Comparison of ENCODE assay signal across 8 cellular contexts in the genomic region with DNA sequence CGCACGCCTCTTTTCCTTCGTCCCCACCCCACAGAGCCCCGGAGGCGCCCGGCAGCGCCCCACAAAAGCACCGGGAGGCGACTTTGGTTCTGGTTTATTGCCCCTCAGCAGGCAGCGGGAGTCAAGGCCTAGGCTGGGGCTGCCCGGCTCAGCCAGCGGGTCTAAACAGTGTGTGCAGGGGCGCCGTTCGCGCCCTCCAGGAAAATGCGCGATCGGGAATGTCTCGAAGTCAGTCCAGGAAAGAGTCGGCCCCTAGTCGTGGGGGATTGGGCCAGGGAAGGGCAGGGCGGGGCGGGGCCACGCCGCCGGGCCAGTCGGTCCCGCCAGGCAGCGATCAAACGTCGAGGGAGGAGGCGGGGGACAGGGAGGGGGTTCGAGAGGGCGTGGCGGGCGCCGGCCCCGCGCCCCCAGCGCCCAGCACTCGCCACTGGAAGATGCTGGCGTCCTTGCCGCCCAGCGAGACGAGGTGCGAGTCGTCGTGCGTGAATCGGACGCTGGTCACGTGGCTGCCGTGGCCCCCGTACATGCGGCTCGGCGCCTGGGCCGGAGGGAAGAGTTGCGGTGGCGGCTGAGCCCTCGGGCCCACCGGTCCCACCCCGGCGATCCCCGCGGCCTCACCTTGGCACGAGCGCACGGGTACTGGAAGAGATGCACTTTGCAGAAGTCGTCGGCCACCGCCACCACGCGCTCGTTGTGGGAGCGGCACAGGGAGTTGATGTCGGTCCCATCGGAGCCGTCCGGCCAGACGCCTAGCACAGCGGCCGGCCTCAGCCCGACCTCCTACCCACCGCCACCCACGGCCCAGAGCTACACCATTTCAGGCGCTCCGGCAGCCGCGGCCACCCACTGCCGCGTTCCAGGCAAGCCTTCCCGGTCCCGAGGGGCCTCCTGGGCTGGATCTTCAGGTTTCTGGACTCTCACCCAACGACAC. TPM values are rescaled to one million over a fixed set of nuclear protein-coding genes. Genes with fewer than 3 reads are reported as not detected.
A peak's percentile ranks its signal among the peaks of the same experiment; 100 is the strongest.
DNase-seq lines count a peak whose midpoint lies in the region; ATAC-seq and TF ChIP-seq lines count a peak whose summit lies in the region.

No MANE protein-coding gene starts in this region.

- TF ChIP-seq CTCF in GM23338 (conservative IDR thresholded peaks at IDR 0.05; ENCODE audit: low read depth in 2 of 2) (peak in 1 of 2 experiments; percentile 15; a peak in 1 of 4 replicates), brain (conservative IDR thresholded peaks at IDR 0.05) (no peak)

- DNase-seq in Ammon's horn (ENCODE audit: low spot score): peak; percentile 84
- DNase-seq in GM23338 (ENCODE audit: low spot score): peak; percentile 73
- DNase-seq in NOMO-1 (lab: John Stamatoyannopoulos, UW; ENCODE audit: unreplicated experiment in 2 of 2): peak; percentile 46 to 75
- no peak for DNase-seq in iPS DF 6.9 (ENCODE audit: low read depth, low spot score)
- peak; percentile 75 for DNase-seq in putamen (ENCODE audit: low spot score)
- no peak for DNase-seq in SHP77 (lab: John Stamatoyannopoulos, UW)
- no peak for DNase-seq in glomerular visceral epithelial cell (ENCODE audit: extremely low spot score)

- WGBS in iPS DF 6.9 (ENCODE audit: insufficient coverage, insufficient read length): no CpG with 5 or more reads among the region's 96 CpGs

- peak; percentile 14 for ATAC-seq in GM23338

- peak overlapping the region; percentile 99 for H3K4me2 ChIP-seq in GM23338

- H3K27ac ChIP-seq in GM23338 (ENCODE audit: low read depth) (peak overlapping the region; percentile 95), iPS DF 6.9 (ENCODE audit: low read length) (no peak overlapping the region)

- H4K20me1 ChIP-seq in GM23338 (replicated peaks; ENCODE audit: insufficient read depth): peaks cover 10% of the 10 kb centered on the region

- peaks cover 28% of the 10 kb centered on the region for H3F3A ChIP-seq in GM23338 (replicated peaks; ENCODE audit: low read depth)

- H3K4me3 ChIP-seq in GM23338: peak overlapping the region; percentile 96
- H3K4me3 ChIP-seq in iPS DF 6.9 (ENCODE audit: low read length): peak overlapping the region; percentile 28; the same call in 1 of the 2 replicates

- H3K27me3 ChIP-seq in GM23338 (ENCODE audit: insufficient read depth) (peaks cover 43% of the 10 kb centered on the region), iPS DF 6.9 (ENCODE audit: control insufficient read depth, insufficient read depth, low read length) (peaks cover 3% of the 10 kb centered on the region; the same call in 1 of the 2 replicates)

- H3K4me1 ChIP-seq in GM23338 (ENCODE audit: insufficient read depth) (peaks cover 20% of the 10 kb centered on the region; the same call in 1 of the 2 replicates), iPS DF 6.9 (ENCODE audit: control insufficient read depth, insufficient read depth, low read length) (peaks cover 4% of the 10 kb centered on the region; the same call in 1 of the 2 replicates)

- no peaks in the 10 kb centered on the region for H3K9me3 ChIP-seq in iPS DF 6.9 (ENCODE audit: control insufficient read depth, insufficient read depth, low read length)

- H2AFZ ChIP-seq in GM23338: peak overlapping the region; percentile 98

- peaks cover 7% of the 10 kb centered on the region; the same call in 1 of the 2 replicates for H3K36me3 ChIP-seq in GM23338 (ENCODE audit: insufficient read depth)
- H3K36me3 ChIP-seq in iPS DF 6.9 (ENCODE audit: control insufficient read depth, insufficient read depth, low read length): peaks cover 9% of the 10 kb centered on the region; the same call in 1 of the 2 replicates

- H3K27ac Mint-ChIP-seq in GM23338 (peak overlapping the region; percentile 97), brain (peak overlapping the region; percentile 89 to 99 (median 96))

- peaks cover 32% of the 10 kb centered on the region for H3K27me3 Mint-ChIP-seq in GM23338 (ENCODE audit: insufficient read depth, low read depth, poor library complexity)
- H3K27me3 Mint-ChIP-seq in brain: peaks cover 24% of the 10 kb centered on the region

- no peaks in the 10 kb centered on the region for H3K9me2 ChIP-seq in GM23338 (ENCODE audit: insufficient read depth)

- H3K4me3 Mint-ChIP-seq in GM23338 (peak overlapping the region; percentile 91), brain (peak overlapping the region; percentile 90 to 97 (median 93))

- H3K36me3 Mint-ChIP-seq in GM23338 (ENCODE audit: low read depth): peaks cover 42% of the 10 kb centered on the region
- peaks cover 28% of the 10 kb centered on the region for H3K36me3 Mint-ChIP-seq in brain

- H3K9me3 Mint-ChIP-seq in GM23338 (no peaks in the 10 kb centered on the region; the same call in 2 of the 3 replicates), brain (peaks cover 0 to 3% (median 0%) of the 10 kb centered on the region in 5 experiments)

- H3K79me2 ChIP-seq in GM23338 (replicated peaks; ENCODE audit: insufficient read depth): peaks cover 23% of the 10 kb centered on the region

- H3K4me1 Mint-ChIP-seq in GM23338 (peaks cover 59% of the 10 kb centered on the region), brain (peaks cover 55% of the 10 kb centered on the region)

TF ChIP-seq in GM23338, 12 proteins besides CTCF, POLR2A, EP300 and RAD21 (continues in another document):
- no peak for TF ChIP-seq CREB1 (CRISPR knock-in tag; IDR thresholded peaks at IDR 0.05; ENCODE audit: low read depth)

RNA-seq across cellular contexts. Expression of a gene that starts 0.7 kb away (rescaled TPM):
- 93.6 and 102 TPM in 2 replicates for total RNA-seq in GM23338 (2014; rRNA removed; shearing (Covaris generic))
- 22.1 and 22.9 TPM in 2 replicates for polyA plus RNA-seq in GM23338 (2016; fragmentation: Nextera tagmentation; extraction: Ambion mirVana)
- 111 TPM for polyA plus RNA-seq in brain (ENCODE audit: insufficient read depth, low read depth, low replicate concordance)

RNA-seq across cellular contexts. Expression of a gene that starts 10.2 kb away (rescaled TPM):
- 17.1 and 19.3 TPM in 2 replicates for total RNA-seq in GM23338 (2014; rRNA removed; shearing (Covaris generic))
- polyA plus RNA-seq in GM23338 (2016; fragmentation: Nextera tagmentation; extraction: Ambion mirVana) (15.4 and 15.5 TPM in 2 replicates), brain (ENCODE audit: insufficient read depth, low read depth, low replicate concordance) (23.3 TPM)

RNA-seq across cellular contexts. Expression of a gene that starts 10.7 kb away (rescaled TPM):
- 0.24 TPM in 1 of 2 replicates, not detected in the other for total RNA-seq in GM23338 (2014; rRNA removed; shearing (Covaris generic))
- polyA plus RNA-seq in GM23338 (2016; fragmentation: Nextera tagmentation; extraction: Ambion mirVana) (0.65 and 0.89 TPM in 2 replicates), brain (ENCODE audit: insufficient read depth, low read depth, low replicate concordance) (24.3 TPM)

RNA-seq across cellular contexts. Expression of a gene that starts 11.1 kb away (rescaled TPM):
- 15.2 and 22.2 TPM in 2 replicates for total RNA-seq in GM23338 (2014; rRNA removed; shearing (Covaris generic))
- polyA plus RNA-seq in GM23338 (2016; fragmentation: Nextera tagmentation; extraction: Ambion mirVana) (12.8 and 14.0 TPM in 2 replicates), brain (ENCODE audit: insufficient read depth, low read depth, low replicate concordance) (28.4 TPM)

RNA-seq across cellular contexts. Expression of a gene that starts 19.4 kb away (rescaled TPM):
- 18.4 and 21.1 TPM in 2 replicates for total RNA-seq in GM23338 (2014; rRNA removed; shearing (Covaris generic))
- polyA plus RNA-seq in GM23338 (2016; fragmentation: Nextera tagmentation; extraction: Ambion mirVana) (16.4 and 16.6 TPM in 2 replicates), brain (ENCODE audit: insufficient read depth, low read depth, low replicate concordance) (65.0 TPM)

Comparison
In these comparisons a context has a peak if more than half of its experiments do, and no peak if none do; other contexts are left out.
1. DNase-seq: peak in Ammon's horn (single experiment), GM23338 (single experiment), NOMO-1 (2 of 2) and putamen (single experiment); none in iPS DF 6.9 (single experiment), SHP77 (0 of 2) and glomerular visceral epithelial cell (single experiment).
2. RNA of a gene that starts 10.7 kb away (polyA plus RNA-seq): 24.3 TPM in brain (single experiment); 0.65 to 0.89 TPM in GM23338; every median in the first group is over 10 times any median in the second.